8 cellular contexts compared by ENCODE assay signal in genomic region chr19:49506575-49507105, GRCh38. TPM values are rescaled to one million over a fixed set of nuclear protein-coding genes. Genes with fewer than 3 reads are reported as not detected.
DNase-seq lines count a peak whose midpoint lies in the region; ATAC-seq, FAIRE-seq and TF ChIP-seq lines count a peak whose summit lies in the region.

No MANE protein-coding gene starts in this region.

- no peaks in the 10 kb centered on the region for H3K36me3 ChIP-seq in neuronal stem cell (replicated peaks in 1 of 2; ENCODE audit: control insufficient read depth in 2 of 2, insufficient read depth in 2 of 2, low read length in 2 of 2)

- H3K79me1 ChIP-seq in neuronal stem cell (ENCODE audit: low read depth, low read length): peaks cover 1% of the 10 kb centered on the region

- H3K14ac ChIP-seq in neuronal stem cell (ENCODE audit: low read length): no peak overlapping the region

- no peak overlapping the region for H3K18ac ChIP-seq in neuronal stem cell (ENCODE audit: low read length)

- FAIRE-seq in GM19239 (lab: Jason Lieb, UNC): peak; percentile 58

- H4K8ac ChIP-seq in neuronal stem cell (ENCODE audit: low read depth, low read length): peak overlapping the region; percentile 32

- POLR2A ChIA-PET in activated CD8-positive, alpha-beta T cell treated with anti-CD3 and anti-CD28 coated beads for 36 hours (lab: Charles Lee): interaction anchor here (0.6 to 2.3 kb wide), 4 partner anchors 40 to 128 kb away, joined by 3 to 8 read pairs (median 4); no protein-coding TSS in a partner anchor

- H3K4me3 ChIP-seq in epithelial cell of esophagus (ENCODE audit: low read length): no peak overlapping the region
- H3K4me3 ChIP-seq in neuronal stem cell (ENCODE audit: low read length in 2 of 2): no peak overlapping the region

- intact Hi-C loops in activated CD8-positive, alpha-beta T cell treated with anti-CD3 and anti-CD28 coated beads for 36 hours (cut with micrococcal nuclease): no loop called here

- no peak overlapping the region for H2AK5ac ChIP-seq in neuronal stem cell (ENCODE audit: low read depth, low read length)

- H3K23ac ChIP-seq in neuronal stem cell (ENCODE audit: low read depth, low read length, poor library complexity): no peak overlapping the region

- peak; percentile 96 for TF ChIP-seq CTCF in activated CD8-positive, alpha-beta T cell treated with anti-CD3 and anti-CD28 coated beads for 36 hours (IDR thresholded peaks at IDR 0.05)
- peak; percentile 82 for TF ChIP-seq CTCF in epithelial cell of esophagus (IDR thresholded peaks at IDR 0.05; ENCODE audit: insufficient read depth, low read depth, low read length, missing control alignments)

- H3K4me1 ChIP-seq in neuronal stem cell (ENCODE audit: control insufficient read depth in 2 of 2, insufficient read depth in 1 of 2, low read depth in 1 of 2, low read length in 2 of 2): peaks cover 2 to 9% of the 10 kb centered on the region in 2 donors

- no peaks in the 10 kb centered on the region for H3K36me3 Mint-ChIP-seq in activated CD8-positive, alpha-beta T cell treated with anti-CD3 and anti-CD28 coated beads for 36 hours (ENCODE audit: low read depth)

- no peak overlapping the region for H3K27ac Mint-ChIP-seq in activated CD8-positive, alpha-beta T cell treated with anti-CD3 and anti-CD28 coated beads for 36 hours

- H3K9me3 Mint-ChIP-seq in activated CD8-positive, alpha-beta T cell treated with anti-CD3 and anti-CD28 coated beads for 36 hours: no peaks in the 10 kb centered on the region

- H3K9ac ChIP-seq in neuronal stem cell (ENCODE audit: low read depth, low read length, poor library complexity): no peak overlapping the region

- DNase-seq in AML-193 (lab: John Stamatoyannopoulos, UW) (peak; percentile 61 to 73), GM19239 (ENCODE audit: insufficient read length, low spot score) (peak; percentile 62), NCI-H82 treated with DMSO at 0.1 percent for 48 hours (lab: John Stamatoyannopoulos, UW; ENCODE audit: unreplicated experiment) (peak; percentile 72), epithelial cell of esophagus (ENCODE audit: low read depth) (peak; percentile 66), neuronal stem cell (ENCODE audit: low spot score) (peak; percentile 66), SW 1271 (lab: John Stamatoyannopoulos, UW) (no peak)
- DNase-seq in activated CD8-positive, alpha-beta T cell treated with anti-CD3 and anti-CD28 coated beads for 36 hours: peak; percentile 85

- no peaks in the 10 kb centered on the region for H3K27me3 Mint-ChIP-seq in activated CD8-positive, alpha-beta T cell treated with anti-CD3 and anti-CD28 coated beads for 36 hours

- H2BK12ac ChIP-seq in neuronal stem cell (ENCODE audit: low read length): no peak overlapping the region

- H3K4me3 Mint-ChIP-seq in activated CD8-positive, alpha-beta T cell treated with anti-CD3 and anti-CD28 coated beads for 36 hours: no peak overlapping the region

- CTCF ChIA-PET in activated CD8-positive, alpha-beta T cell treated with anti-CD3 and anti-CD28 coated beads for 36 hours (lab: Charles Lee): interaction anchor here (0.8 to 10.8 kb wide), 18 partner anchors 9 to 172 kb away, joined by 3 to 232 read pairs (median 4); partner anchors contain the start of genes NOSIP and RCN3

- no peaks in the 10 kb centered on the region for H3K9me3 ChIP-seq in neuronal stem cell (replicated peaks in 1 of 2; ENCODE audit: control insufficient read depth in 2 of 2, insufficient read depth in 1 of 2, low read depth in 1 of 2, low read length in 2 of 2)

- H3K27me3 ChIP-seq in neuronal stem cell (ENCODE audit: control insufficient read depth in 3 of 3, insufficient read depth in 3 of 3, low read depth in 1 of 3, low read length in 3 of 3): no peaks in the 10 kb centered on the region

- peaks cover 18% of the 10 kb centered on the region for H3K4me1 Mint-ChIP-seq in activated CD8-positive, alpha-beta T cell treated with anti-CD3 and anti-CD28 coated beads for 36 hours (ENCODE audit: low read depth)

- H3K27ac ChIP-seq in neuronal stem cell (replicated peaks; ENCODE audit: low read length): no peak overlapping the region

- ATAC-seq in activated CD8-positive, alpha-beta T cell treated with anti-CD3 and anti-CD28 coated beads for 36 hours: peak; percentile 93
- no peak for ATAC-seq in GM21423 (IDR thresholded peaks at IDR 0.05; ENCODE audit: unreplicated experiment)

- no peak overlapping the region for H3K4ac ChIP-seq in neuronal stem cell (ENCODE audit: low read length)

- H2BK120ac ChIP-seq in neuronal stem cell (ENCODE audit: low read depth, low read length): no peak overlapping the region

- H4K91ac ChIP-seq in neuronal stem cell (ENCODE audit: low read depth, low read length, poor library complexity): no peak overlapping the region

- H2AFZ ChIP-seq in neuronal stem cell (ENCODE audit: low read length): no peak overlapping the region

- no CpG with 5 or more reads among the region's 8 CpGs for WGBS in neuronal stem cell (ENCODE audit: extremely low coverage in 2 of 2, insufficient read length in 2 of 2, insufficient replicate concordance in 1 of 2), 2 donors

- peak overlapping the region; percentile 84 for H2BK15ac ChIP-seq in neuronal stem cell (ENCODE audit: low read length)

- no peak overlapping the region for H3K4me2 ChIP-seq in neuronal stem cell (ENCODE audit: insufficient read depth, low read length, poor library complexity, severe bottlenecking)

- H2BK5ac ChIP-seq in neuronal stem cell (ENCODE audit: low read length): no peak overlapping the region

RNA-seq across cellular contexts. Expression of gene FCGRT, which starts 5.8 kb away (rescaled TPM):
- total RNA-seq in activated CD8-positive, alpha-beta T cell treated with anti-CD3 and anti-CD28 coated beads for 36 hours: 10 to 100 TPM; 13.1 to 13.6 TPM
- polyA plus RNA-seq in neuronal stem cell (2013, experiment 1 of 2): 32.8 TPM
- polyA plus RNA-seq in neuronal stem cell (2013, experiment 2 of 2): 29.3 TPM

RNA-seq across cellular contexts. Expression of gene RPS11, which starts 10.4 kb away (rescaled TPM):
- 1,000 to 10,000 TPM; 3,251 to 3,427 TPM for total RNA-seq in activated CD8-positive, alpha-beta T cell treated with anti-CD3 and anti-CD28 coated beads for 36 hours
- 5,708 TPM for polyA plus RNA-seq in neuronal stem cell (2013, experiment 1 of 2)
- 5,584 TPM for polyA plus RNA-seq in neuronal stem cell (2013, experiment 2 of 2)

RNA-seq across cellular contexts. Expression of gene RPL13A, which starts 19.2 kb away (rescaled TPM):
- total RNA-seq in activated CD8-positive, alpha-beta T cell treated with anti-CD3 and anti-CD28 coated beads for 36 hours: 1,000 to 10,000 TPM; 4,285 to 4,329 TPM
- polyA plus RNA-seq in neuronal stem cell (2013, experiment 1 of 2): 6,856 TPM
- polyA plus RNA-seq in neuronal stem cell (2013, experiment 2 of 2): 6,819 TPM

RNA-seq across cellular contexts. Expression of gene RCN3, which starts 21.2 kb away (rescaled TPM):
- 1 to 10 TPM; 4.2 to 5.9 TPM for total RNA-seq in activated CD8-positive, alpha-beta T cell treated with anti-CD3 and anti-CD28 coated beads for 36 hours
- 6.8 TPM for polyA plus RNA-seq in neuronal stem cell (2013, experiment 1 of 2)
- polyA plus RNA-seq in neuronal stem cell (2013, experiment 2 of 2): 7.0 TPM

RNA-seq across cellular contexts. Expression of gene FLT3LG, which starts 32.6 kb away (rescaled TPM):
- 10 to 100 TPM; 57.7 to 61.2 TPM for total RNA-seq in activated CD8-positive, alpha-beta T cell treated with anti-CD3 and anti-CD28 coated beads for 36 hours
- polyA plus RNA-seq in neuronal stem cell (2013, experiment 1 of 2): 2.0 TPM
- 2.1 TPM for polyA plus RNA-seq in neuronal stem cell (2013, experiment 2 of 2)

Comparison
In these comparisons a context has a peak if more than half of its experiments do, and no peak if none do; other contexts are left out.
1. DNase-seq: peak in AML-193 (2 of 2), GM19239 (single experiment), NCI-H82 treated with DMSO at 0.1 percent for 48 hours (single experiment), activated CD8-positive, alpha-beta T cell treated with anti-CD3 and anti-CD28 coated beads for 36 hours (single experiment), epithelial cell of esophagus (single experiment) and neuronal stem cell (single experiment); none in SW 1271 (0 of 2).